In the genomic region with DNA sequence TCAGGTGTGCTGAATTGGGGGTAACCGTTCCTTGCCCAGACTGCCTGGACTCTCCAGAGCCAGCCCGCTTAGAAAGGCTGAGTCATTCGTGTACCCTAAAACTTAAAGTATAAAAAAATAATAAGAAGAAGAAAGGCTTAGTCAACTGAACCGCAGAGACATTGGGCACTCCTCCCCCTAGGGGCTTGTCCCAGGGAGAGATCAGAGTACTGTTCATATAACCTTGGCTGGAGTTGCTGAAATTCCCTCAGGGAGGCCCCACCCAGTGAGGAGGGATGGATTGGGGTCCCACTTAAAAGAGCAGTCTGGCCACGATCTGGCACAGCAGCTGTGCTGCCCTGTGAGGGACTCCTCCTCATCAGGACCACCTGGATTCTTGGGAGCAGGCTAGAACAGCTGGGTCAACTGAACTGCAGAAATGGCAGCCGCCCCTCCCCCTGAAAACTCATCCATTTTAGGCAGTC, we compare ENCODE assay signal across 14 cellular contexts. TPM values are rescaled to one million over a fixed set of nuclear protein-coding genes. Genes with fewer than 3 reads are reported as not detected.
A peak's percentile ranks its signal among the peaks of the same experiment; 100 is the strongest.
DNase-seq lines count a peak whose midpoint lies in the region; ATAC-seq and TF ChIP-seq lines count a peak whose summit lies in the region.
"Had no signal": no experiment of that assay in that cellular context is flagged by ENCODE, and none has a peak within 500 bp of the region (broad histone marks: within the 10 kb centered on the region; RNA-seq: fewer than 3 reads in every experiment).

No MANE protein-coding gene starts in this region.

- peaks cover 81% of the 10 kb centered on the region for H3K4me1 Mint-ChIP-seq in activated T-cell treated with anti-CD3 and anti-CD28 coated beads, Interleukin-2, amount 50 U/mL, for 4 hours (ENCODE audit: low read depth)

- H3K4me1 ChIP-seq in OCI-LY3 (ENCODE audit: low read length): peaks cover 20% of the 10 kb centered on the region
- H3K4me1 ChIP-seq in psoas muscle: peaks cover 45% of the 10 kb centered on the region

- no peaks in the 10 kb centered on the region for H3K27me3 Mint-ChIP-seq in activated T-cell treated with anti-CD3 and anti-CD28 coated beads, Interleukin-2, amount 50 U/mL, for 4 hours (ENCODE audit: low read depth)
- H3K27me3 Mint-ChIP-seq: progenitor cell of endocrine pancreas had no signal

- H4K20me1 ChIP-seq in OCI-LY3 (ENCODE audit: insufficient read depth, low read length): peaks cover 82% of the 10 kb centered on the region

- TF ChIP-seq CTCF in OCI-LY3 (IDR thresholded peaks at IDR 0.05; ENCODE audit: low read depth, low read length): no peak
- TF ChIP-seq CTCF in psoas muscle (IDR thresholded peaks at IDR 0.05): no peak

- H3K4me3 ChIP-seq in OCI-LY3 (ENCODE audit: low read length): no peak overlapping the region
- H3K4me3 ChIP-seq in psoas muscle: no peak overlapping the region
- H3K4me3 ChIP-seq: vagina had no signal

- H3K36me3 ChIP-seq in OCI-LY3 (replicated peaks; ENCODE audit: low read depth, low read length) (peaks cover 20% of the 10 kb centered on the region), psoas muscle (ENCODE audit: insufficient read depth in 1 of 2, low read depth in 1 of 2) (no peaks in the 10 kb centered on the region)
- H3K36me3 ChIP-seq: vagina had no signal

- no peaks in the 10 kb centered on the region for H3K9me3 Mint-ChIP-seq in activated T-cell treated with anti-CD3 and anti-CD28 coated beads, Interleukin-2, amount 50 U/mL, for 4 hours
- H3K9me3 Mint-ChIP-seq: immature natural killer cell had no signal

- no peak for DNase-seq in activated T-cell treated with anti-CD3 and anti-CD28 coated beads, Interleukin-2, amount 50 U/mL, for 4 hours
- DNase-seq in activated T-cell treated with anti-CD3 and anti-CD28 coated beads for 4 hours (no peak), psoas muscle (peak in 1 of 2 donors; percentile 51), occipital lobe (lab: John Stamatoyannopoulos, UW) (no peak), C1 segment of cervical spinal cord (lab: John Stamatoyannopoulos, UW) (no peak), HPDE6-E6E7 (ENCODE audit: extremely low spot score) (no peak)
- DNase-seq: cortex of kidney, immature natural killer cell, midbrain, NCI-H226 had no signal

- no peaks in the 10 kb centered on the region for H3K9me3 ChIP-seq in OCI-LY3 (ENCODE audit: insufficient read depth, low read length)
- H3K9me3 ChIP-seq in psoas muscle: no peaks in the 10 kb centered on the region
- H3K9me3 ChIP-seq: vagina had no signal

- 81 to 88% (median 81%) methylated on average over 6 of the region's 6 CpGs for WGBS in psoas muscle, 3 donors

- peaks cover 95% of the 10 kb centered on the region for H3K79me2 ChIP-seq in OCI-LY3 (ENCODE audit: low read length)

- intact Hi-C loops in psoas muscle (cut with DNase I): no loop called here

- ATAC-seq in activated T-cell treated with anti-CD3 and anti-CD28 coated beads, Interleukin-2, amount 50 U/mL, for 4 hours: peak; percentile 7 to 67
- ATAC-seq in GM18870 (IDR thresholded peaks at IDR 0.05; ENCODE audit: unreplicated experiment): peak; percentile 92
- ATAC-seq in psoas muscle: no peak

- H3K27me3 ChIP-seq in OCI-LY3 (ENCODE audit: low read depth, low read length): no peaks in the 10 kb centered on the region
- no peaks in the 10 kb centered on the region for H3K27me3 ChIP-seq in psoas muscle (ENCODE audit: insufficient read depth in 3 of 3, low read length in 2 of 3)
- H3K27me3 ChIP-seq: vagina had no signal

- peaks cover 33% of the 10 kb centered on the region for H3K36me3 Mint-ChIP-seq in activated T-cell treated with anti-CD3 and anti-CD28 coated beads, Interleukin-2, amount 50 U/mL, for 4 hours (ENCODE audit: insufficient read depth)
- H3K36me3 Mint-ChIP-seq: immature natural killer cell had no signal

- H3K4me3 Mint-ChIP-seq in activated T-cell treated with anti-CD3 and anti-CD28 coated beads, Interleukin-2, amount 50 U/mL, for 4 hours: no peak overlapping the region

- H3K27ac ChIP-seq in OCI-LY3 (ENCODE audit: low read length): no peak overlapping the region
- peak overlapping the region; percentile 0 for H3K27ac ChIP-seq in psoas muscle
- H3K27ac ChIP-seq: vagina had no signal

- no peak overlapping the region for H2AFZ ChIP-seq in OCI-LY3 (ENCODE audit: low read depth, low read length)

- H3K4me2 ChIP-seq in OCI-LY3 (ENCODE audit: low read length): 0 out of 2 replicates have a peak overlapping the region, but pooled peaks have one; percentile 2

- H3K9ac ChIP-seq in OCI-LY3 (ENCODE audit: low read length): no peak overlapping the region

RNA-seq across cellular contexts. Expression of a gene that starts 37.2 kb away (rescaled TPM):
- 10 to 100 TPM; 49.7 to 62.9 (median 57.7) TPM for total RNA-seq in activated T-cell treated with anti-CD3 and anti-CD28 coated beads, Interleukin-2, amount 50 U/mL, for 4 hours
- total RNA-seq in psoas muscle: 10 to 100 TPM; 36.7 to 49.0 (median 44.4) TPM
- 10 to 100 TPM in 1 of 3 donors, 1 to 10 TPM in 2; 5.7 to 12.0 (median 5.9) TPM for polyA plus RNA-seq in psoas muscle
- total RNA-seq in occipital lobe: 186 TPM

Comparison
In these comparisons a context has a peak if more than half of its experiments do, and no peak if none do; other contexts are left out.
1. ATAC-seq: peak in activated T-cell treated with anti-CD3 and anti-CD28 coated beads, Interleukin-2, amount 50 U/mL, for 4 hours (2 of 2) and GM18870 (single experiment); none in psoas muscle (0 of 4).